ENCODE assay signal across 17 cellular contexts in genomic region chr6:30511147-30511546, GRCh38. TPM values are rescaled to one million over a fixed set of nuclear protein-coding genes. Genes with fewer than 3 reads are reported as not detected.
A peak's percentile ranks its signal among the peaks of the same experiment; 100 is the strongest.
DNase-seq lines count a peak whose midpoint lies in the region; ATAC-seq, FAIRE-seq and TF ChIP-seq lines count a peak whose summit lies in the region.
"Had no signal": no experiment of that assay in that cellular context is flagged by ENCODE, and none has a peak within 500 bp of the region (broad histone marks: within the 10 kb centered on the region; RNA-seq: fewer than 3 reads in every experiment).

No MANE protein-coding gene starts in this region.

- H3K9me3 Mint-ChIP-seq in activated T-cell treated with anti-CD3 and anti-CD28 coated beads, Interleukin-2, amount 50 U/mL, for 4 hours, result no peaks in the 10 kb centered on the region
- H3K9me3 Mint-ChIP-seq in stimulated activated effector memory CD8-positive, alpha-beta T cell treated with anti-CD3 and anti-CD28 coated beads, Interleukin-12 subunit alpha, Interleukin-12 subunit beta, amount 100 ng/mL, for 72 hours, result no peaks in the 10 kb centered on the region

- H2AK5ac ChIP-seq in H1 (ENCODE audit: low read depth, low read length), result no peak overlapping the region

- CTCF ChIA-PET in H1 (lab: Charles Lee; ENCODE audit: partially characterized antibody), result interaction anchor here (0.9 to 6.0 kb wide), 8 partner anchors 10 to 58 kb away, joined by 3 to 46 read pairs (median 6); no protein-coding TSS in a partner anchor

- H2BK15ac ChIP-seq in H1 (ENCODE audit: low read length), result no peak overlapping the region

- H2BK12ac ChIP-seq in H1 (ENCODE audit: low read depth, low read length), result no peak overlapping the region

- DNase-seq in activated T-cell treated with anti-CD3 and anti-CD28 coated beads, Interleukin-2, amount 50 U/mL, for 4 hours, result no peak
- no peak for DNase-seq in activated T-cell treated with anti-CD3 and anti-CD28 coated beads, Interleukin-2, amount 50 U/mL, for 1 hour
- no peak for DNase-seq in H1 (ENCODE audit: low read depth in 1 of 2, low spot score in 2 of 2)
- DNase-seq in stimulated activated effector memory CD8-positive, alpha-beta T cell treated with anti-CD3 and anti-CD28 coated beads, Interleukin-12 subunit alpha, Interleukin-12 subunit beta, amount 100 ng/mL, for 72 hours (ENCODE audit: low spot score in 2 of 2), result no peak
- DNase-seq in mesenteric fat pad (ENCODE audit: low spot score), result no peak
- DNase-seq in Right ventricle myocardium inferior (ENCODE audit: missing footprints), result no peak
- DNase-seq: anterior cingulate cortex, GF-D8, HCEC 1CT, KG1, NCI-H1436, NCI-H446 treated with DMSO at 0.1 percent for 48 hours had no signal

- H3K23ac ChIP-seq in H1 (ENCODE audit: insufficient read length), result no peak overlapping the region

- intact Hi-C loops in Right ventricle myocardium inferior (cut with DNase I), result no loop called here

- no peak for FAIRE-seq in H1 (lab: Jason Lieb, UNC)

- H4K91ac ChIP-seq in H1 (replicated peaks; ENCODE audit: insufficient read length, low read length), result no peak overlapping the region

- H3K27me3 ChIP-seq in Loucy (ENCODE audit: insufficient read depth, low read length, poor library complexity, severe bottlenecking) (no peaks in the 10 kb centered on the region), H1 (replicated peaks in 1 of 4; ENCODE audit: control insufficient read depth in 3 of 4, extremely low read depth in 1 of 4, insufficient read depth in 3 of 4, low read length in 3 of 4) (no peaks in the 10 kb centered on the region)

- peaks cover 74% of the 10 kb centered on the region for H3K4me1 Mint-ChIP-seq in activated T-cell treated with anti-CD3 and anti-CD28 coated beads, Interleukin-2, amount 50 U/mL, for 4 hours (ENCODE audit: low read depth)
- H3K4me1 Mint-ChIP-seq in stimulated activated effector memory CD8-positive, alpha-beta T cell treated with anti-CD3 and anti-CD28 coated beads, Interleukin-12 subunit alpha, Interleukin-12 subunit beta, amount 100 ng/mL, for 72 hours, result peaks cover 54% of the 10 kb centered on the region

- H3K4me3 ChIP-seq in Loucy (ENCODE audit: low read length, poor library complexity, severe bottlenecking) (peak overlapping the region; percentile 1), H1 (ENCODE audit: extremely low read depth in 1 of 4, insufficient read depth in 2 of 4, low read depth in 3 of 4, low read length in 4 of 4) (no peak overlapping the region)
- H3K4me3 ChIP-seq: coronary artery, thoracic aorta had no signal

- no peak overlapping the region; the same call in 1 of the 2 replicates for H3K18ac ChIP-seq in H1 (ENCODE audit: extremely low read depth, low read length)

- TF ChIP-seq POLR2A in H1 (IDR thresholded peaks at IDR 0.05; ENCODE audit: control extremely low read depth in 1 of 2, low read depth in 2 of 2, low read length in 2 of 2), result no peak

- no peaks in the 10 kb centered on the region for H3K9me3 ChIP-seq in Loucy (ENCODE audit: insufficient read depth, low read depth, low read length)
- H3K9me3 ChIP-seq in H1 (ENCODE audit: insufficient read depth in 2 of 2, low read depth in 1 of 2, low read length in 1 of 2), result no peaks in the 10 kb centered on the region
- H3K9me3 ChIP-seq: thoracic aorta had no signal

- H4K20me1 ChIP-seq in Loucy (ENCODE audit: insufficient read depth, low read length, poor library complexity, severe bottlenecking), result no peaks in the 10 kb centered on the region
- H4K20me1 ChIP-seq in H1 (replicated peaks in 1 of 2; ENCODE audit: control insufficient read depth in 1 of 2, insufficient read depth in 2 of 2, low read length in 2 of 2), result no peaks in the 10 kb centered on the region

- H3K79me2 ChIP-seq in Loucy (ENCODE audit: insufficient read depth, low read length) (peaks cover 8% of the 10 kb centered on the region; the same call in 1 of the 2 replicates), H1 (ENCODE audit: control insufficient read depth in 1 of 2, insufficient read depth in 2 of 2, low read length in 2 of 2) (no peaks in the 10 kb centered on the region)

- TF ChIP-seq CTCF in Loucy (conservative IDR thresholded peaks at IDR 0.05; ENCODE audit: low read length) (no peak), H1 (IDR thresholded peaks at IDR 0.05; ENCODE audit: control extremely low read depth in 1 of 3, insufficient read depth in 1 of 3, low read depth in 1 of 3, low read length in 3 of 3) (no peak)

- no peak overlapping the region for H3K4ac ChIP-seq in H1 (replicated peaks; ENCODE audit: insufficient read length, low read depth, low read length)

- no peaks in the 10 kb centered on the region for H3K36me3 ChIP-seq in Loucy (ENCODE audit: insufficient read depth, low read length)
- H3K36me3 ChIP-seq in H1 (ENCODE audit: control insufficient read depth in 2 of 4, insufficient read depth in 4 of 4, low read length in 3 of 4), result no peaks in the 10 kb centered on the region
- H3K36me3 ChIP-seq: thoracic aorta had no signal

- H2BK5ac ChIP-seq in H1 (ENCODE audit: low read depth, low read length), result no peak overlapping the region

- H3F3A ChIP-seq in Loucy (ENCODE audit: low read depth), result peaks cover 22% of the 10 kb centered on the region

- no peaks in the 10 kb centered on the region for H3K9me2 ChIP-seq in Loucy (replicated peaks; ENCODE audit: low read depth, low read length)

- no peak overlapping the region for H4K5ac ChIP-seq in H1 (ENCODE audit: insufficient read length, low read depth, low read length)

- no peak overlapping the region for H2BK20ac ChIP-seq in H1 (ENCODE audit: low read length)

- H3K14ac ChIP-seq in H1 (ENCODE audit: insufficient read length), result no peak overlapping the region

- H3K79me1 ChIP-seq in H1 (ENCODE audit: low read depth, low read length), result no peaks in the 10 kb centered on the region

- POLR2A ChIA-PET in H1 (lab: Charles Lee; ENCODE audit: partially characterized antibody), result interaction anchor here (0.7 to 1.5 kb wide), 4 partner anchors 17 to 71 kb away, joined by 3 to 4 read pairs (median 3); no protein-coding TSS in a partner anchor

- H3K4me3 Mint-ChIP-seq in activated T-cell treated with anti-CD3 and anti-CD28 coated beads, Interleukin-2, amount 50 U/mL, for 4 hours, result peak overlapping the region; percentile 2
- no peak overlapping the region for H3K4me3 Mint-ChIP-seq in stimulated activated effector memory CD8-positive, alpha-beta T cell treated with anti-CD3 and anti-CD28 coated beads, Interleukin-12 subunit alpha, Interleukin-12 subunit beta, amount 100 ng/mL, for 72 hours

- peak overlapping the region; percentile 60 for H3K27ac Mint-ChIP-seq in stimulated activated effector memory CD8-positive, alpha-beta T cell treated with anti-CD3 and anti-CD28 coated beads, Interleukin-12 subunit alpha, Interleukin-12 subunit beta, amount 100 ng/mL, for 72 hours

- H3K27ac ChIP-seq in H1 (ENCODE audit: low read depth, low read length), result no peak overlapping the region
- H3K27ac ChIP-seq: coronary artery, thoracic aorta, VCaP had no signal

- H3K27me3 Mint-ChIP-seq in activated T-cell treated with anti-CD3 and anti-CD28 coated beads, Interleukin-2, amount 50 U/mL, for 4 hours (ENCODE audit: low read depth), result no peaks in the 10 kb centered on the region

- no peak overlapping the region for H4K8ac ChIP-seq in H1 (ENCODE audit: extremely low read depth, insufficient read depth, low read length)

- peak overlapping the region; percentile 90 for H3K4me2 ChIP-seq in Loucy (ENCODE audit: low read depth, low read length, poor library complexity, severe bottlenecking)
- peak overlapping the region in 1 of 2 experiments; percentile 14; a peak in 1 of 4 replicates for H3K4me2 ChIP-seq in H1 (ENCODE audit: insufficient read depth in 1 of 2, low read depth in 2 of 2, low read length in 2 of 2)

- H3K56ac ChIP-seq in H1 (replicated peaks; ENCODE audit: insufficient read length, low read depth, low read length), result no peak overlapping the region

- no peaks in the 10 kb centered on the region for H3K36me3 Mint-ChIP-seq in activated T-cell treated with anti-CD3 and anti-CD28 coated beads, Interleukin-2, amount 50 U/mL, for 4 hours (ENCODE audit: insufficient read depth)
- peaks cover 14% of the 10 kb centered on the region for H3K36me3 Mint-ChIP-seq in stimulated activated effector memory CD8-positive, alpha-beta T cell treated with anti-CD3 and anti-CD28 coated beads, Interleukin-12 subunit alpha, Interleukin-12 subunit beta, amount 100 ng/mL, for 72 hours

- no peak for TF ChIP-seq RAD21 in H1 (IDR thresholded peaks at IDR 0.05 in 1 of 2, conservative IDR thresholded peaks at IDR 0.05 in 1 of 2; ENCODE audit: low read depth in 2 of 2, low read length in 2 of 2)

- ATAC-seq in activated T-cell treated with anti-CD3 and anti-CD28 coated beads, Interleukin-2, amount 50 U/mL, for 4 hours, result no peak
- ATAC-seq in stimulated activated effector memory CD8-positive, alpha-beta T cell treated with anti-CD3 and anti-CD28 coated beads, Interleukin-12 subunit alpha, Interleukin-12 subunit beta, amount 100 ng/mL, for 72 hours, result no peak
- ATAC-seq in HG03354 (IDR thresholded peaks at IDR 0.05; ENCODE audit: poor library complexity, severe bottlenecking, unreplicated experiment), result no peak
- no peak for ATAC-seq in Right ventricle myocardium inferior

- H2AFZ ChIP-seq in Loucy (ENCODE audit: low read length) (peak overlapping the region; percentile 8; the same call in 1 of the 2 replicates), H1 (ENCODE audit: low read length) (peak overlapping the region; percentile 96; the same call in 1 of the 2 replicates)

- peak overlapping the region; percentile 4 for H2BK120ac ChIP-seq in H1 (replicated peaks; ENCODE audit: low read depth, low read length)

- WGBS in H1 (ENCODE audit: extremely low coverage in 1 of 2, insufficient coverage in 1 of 2, insufficient read length in 1 of 2, insufficient replicate concordance in 2 of 2, low coverage in 1 of 2, low lambda C conversion rate in 2 of 2, missing lambda C conversion rate in 1 of 2), 2 experiments, result 79% methylated on average over 5 of the region's 5 CpGs; no CpG with 5 or more reads in 1 of the 2 experiments

- H3K4me1 ChIP-seq in Loucy (ENCODE audit: insufficient read depth, low read length, poor library complexity, severe bottlenecking) (peaks cover 68% of the 10 kb centered on the region), H1 (replicated peaks in 1 of 4; ENCODE audit: control insufficient read depth in 3 of 4, insufficient read depth in 4 of 4, low read length in 3 of 4) (peaks cover 2 to 6% (median 4%) of the 10 kb centered on the region in 4 experiments; a peak in 2 of 7 replicates)

- H3K9ac ChIP-seq in Loucy (ENCODE audit: low read depth, low read length, poor library complexity, severe bottlenecking), result peak overlapping the region; percentile 79
- H3K9ac ChIP-seq in H1 (replicated peaks in 1 of 4; ENCODE audit: extremely low read depth in 1 of 4, low read depth in 3 of 4, low read length in 3 of 4), result no peak overlapping the region

- TF ChIP-seq EP300 in H1 (IDR thresholded peaks at IDR 0.05; ENCODE audit: borderline replicate concordance in 1 of 2, low read depth in 2 of 2, low read length in 2 of 2), result no peak

- H3K23me2 ChIP-seq in H1 (ENCODE audit: low read depth, low read length), result no peaks in the 10 kb centered on the region

RNA-seq across cellular contexts. Expression of gene HLA-E, which starts 21.8 kb away (rescaled TPM):
- total RNA-seq in activated T-cell treated with anti-CD3 and anti-CD28 coated beads, Interleukin-2, amount 50 U/mL, for 4 hours, result 1,000 to 10,000 TPM in 1 of 3 donors, 100 to 1,000 TPM in 2; 695 to 1,026 (median 934) TPM
- 24.4 and 28.0 TPM in 2 replicates for total RNA-seq in H1 (2021; fragmentation: NEBNext Ultra II Directional; extraction: Animal tissue kit (Norgen Biotek cat#: 25700))
- polyA plus RNA-seq in H1 (2011; rRNA removed), result 20.2 and 26.1 TPM in 2 replicates
- 29.0 TPM for polyA plus RNA-seq in H1 (2011; cell fraction: cytosol; rRNA removed)
- 29.1 TPM for polyA plus RNA-seq in H1 (2011; cell fraction: nucleus; rRNA removed)
- polyA plus RNA-seq in H1 (2012, experiment 1 of 2), result 26.1 to 29.2 TPM (median 27.6 TPM) in 4 replicates
- 30.7 TPM for polyA plus RNA-seq in H1 (2012, experiment 2 of 2)
- 35.3 TPM for polyA plus RNA-seq in H1 (2013, experiment 1 of 2)
- 41.8 TPM for polyA plus RNA-seq in H1 (2013, experiment 2 of 2)
- polyA minus RNA-seq in H1 (2011; rRNA and poly(A)+ RNA removed), result 17.0 and 18.3 TPM in 2 replicates
- 16.2 TPM for polyA minus RNA-seq in H1 (2011; cell fraction: cytosol; rRNA and poly(A)+ RNA removed)
- 20.6 TPM for polyA minus RNA-seq in H1 (2011; cell fraction: nucleus; rRNA and poly(A)+ RNA removed)
- total RNA-seq in mesenteric fat pad, result 450 TPM
- total RNA-seq in Right ventricle myocardium inferior, result 152 TPM

RNA-seq across cellular contexts. Expression of gene GNL1, which starts 45.1 kb away (rescaled TPM):
- 100 to 1,000 TPM; 134 to 142 (median 138) TPM for total RNA-seq in activated T-cell treated with anti-CD3 and anti-CD28 coated beads, Interleukin-2, amount 50 U/mL, for 4 hours
- 67.8 and 75.4 TPM in 2 replicates for total RNA-seq in H1 (2021; fragmentation: NEBNext Ultra II Directional; extraction: Animal tissue kit (Norgen Biotek cat#: 25700))
- polyA plus RNA-seq in H1 (2011; rRNA removed), result 42.4 and 52.9 TPM in 2 replicates
- 47.6 TPM for polyA plus RNA-seq in H1 (2011; cell fraction: cytosol; rRNA removed)
- 56.7 TPM for polyA plus RNA-seq in H1 (2011; cell fraction: nucleus; rRNA removed)
- polyA plus RNA-seq in H1 (2012, experiment 1 of 2), result 48.1 to 77.3 TPM (median 64.7 TPM) in 4 replicates
- polyA plus RNA-seq in H1 (2012, experiment 2 of 2), result 42.4 TPM
- 28.4 TPM for polyA plus RNA-seq in H1 (2013, experiment 1 of 2)
- polyA plus RNA-seq in H1 (2013, experiment 2 of 2), result 25.4 TPM
- polyA minus RNA-seq in H1 (2011; rRNA and poly(A)+ RNA removed), result 34.6 and 41.3 TPM in 2 replicates
- 19.2 TPM for polyA minus RNA-seq in H1 (2011; cell fraction: cytosol; rRNA and poly(A)+ RNA removed)
- 18.8 TPM for polyA minus RNA-seq in H1 (2011; cell fraction: nucleus; rRNA and poly(A)+ RNA removed)
- 65.8 TPM for total RNA-seq in mesenteric fat pad
- total RNA-seq in Right ventricle myocardium inferior, result 18.3 TPM

RNA-seq across cellular contexts. Expression of gene PRR3, which starts 45.9 kb away (rescaled TPM):
- 10 to 100 TPM; 41.3 to 49.3 (median 43.8) TPM for total RNA-seq in activated T-cell treated with anti-CD3 and anti-CD28 coated beads, Interleukin-2, amount 50 U/mL, for 4 hours
- 10.5 and 11.6 TPM in 2 replicates for total RNA-seq in H1 (2021; fragmentation: NEBNext Ultra II Directional; extraction: Animal tissue kit (Norgen Biotek cat#: 25700))
- polyA plus RNA-seq in H1 (2011; rRNA removed), result 24.2 and 24.3 TPM in 2 replicates
- polyA plus RNA-seq in H1 (2011; cell fraction: cytosol; rRNA removed), result 16.3 TPM
- polyA plus RNA-seq in H1 (2011; cell fraction: nucleus; rRNA removed), result 20.5 TPM
- polyA plus RNA-seq in H1 (2012, experiment 1 of 2), result 10.3 to 11.8 TPM (median 11.1 TPM) in 4 replicates
- polyA plus RNA-seq in H1 (2012, experiment 2 of 2), result 7.9 TPM
- polyA plus RNA-seq in H1 (2013, experiment 1 of 2), result 13.5 TPM
- polyA plus RNA-seq in H1 (2013, experiment 2 of 2), result 11.3 TPM
- polyA minus RNA-seq in H1 (2011; rRNA and poly(A)+ RNA removed), result 17.6 and 20.3 TPM in 2 replicates
- polyA minus RNA-seq in H1 (2011; cell fraction: cytosol; rRNA and poly(A)+ RNA removed), result 5.6 TPM
- polyA minus RNA-seq in H1 (2011; cell fraction: nucleus; rRNA and poly(A)+ RNA removed), result 17.8 TPM
- total RNA-seq in mesenteric fat pad (9.2 TPM), Right ventricle myocardium inferior (2.8 TPM)
